ENCODE assay signal across 23 cellular contexts in the genomic region with DNA sequence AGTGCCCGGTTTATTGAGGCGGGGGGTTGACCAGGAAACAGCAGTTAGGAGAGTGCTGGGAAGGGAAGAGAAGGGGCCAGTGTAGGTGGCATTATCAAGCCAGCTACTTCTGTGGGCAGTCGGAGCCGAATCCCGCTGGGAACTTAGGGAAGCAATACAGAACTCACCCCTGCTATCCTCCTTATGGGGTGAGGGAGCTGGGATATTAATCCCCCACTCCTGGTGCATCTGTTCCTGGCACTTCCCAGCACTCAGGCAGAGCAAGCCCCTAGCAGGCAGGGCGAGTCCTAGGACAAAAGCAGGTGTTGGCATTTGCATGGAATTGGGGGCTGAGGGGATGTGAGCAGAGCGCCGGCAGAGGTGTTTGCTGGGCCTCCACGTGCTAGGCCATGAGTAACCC. TPM values are rescaled to one million over a fixed set of nuclear protein-coding genes. Genes with fewer than 3 reads are reported as not detected.
DNase-seq lines count a peak whose midpoint lies in the region; ATAC-seq and TF ChIP-seq lines count a peak whose summit lies in the region.
"Had no signal": no experiment of that assay in that cellular context is flagged by ENCODE, and none has a peak within 500 bp of the region (broad histone marks: within the 10 kb centered on the region; RNA-seq: fewer than 3 reads in every experiment).

No MANE protein-coding gene starts in this region.

- H2BK12ac ChIP-seq in mesenchymal stem cell (ENCODE audit: low read length in 2 of 2): no peak overlapping the region

- DNase-seq in cardiac muscle cell (ENCODE audit: low read depth in 1 of 2, low spot score in 1 of 2) (no peak), Right ventricle myocardium inferior (ENCODE audit: missing footprints) (no peak), mesenchymal stem cell (no peak), type B pancreatic cell (ENCODE audit: extremely low spot score, unreplicated experiment) (no peak), NCI-H1417 (lab: John Stamatoyannopoulos, UW) (no peak)
- DNase-seq: activated B cell treated with CpG ODN at 0.5 μM for 24 hours; activated CD8-positive, alpha-beta memory T cell treated with anti-CD3 and anti-CD28 coated beads, Interleukin-2, amount 50 U/mL, for 4 hours; dermis blood vessel endothelial cell; GF-D8; naive thymus-derived CD4-positive, alpha-beta T cell; NCI-H1048; NCI-H187 treated with DMSO at 0.1 percent for 48 hours; NCI-H774; spleen; stimulated activated CD4-positive, alpha-beta T cell treated with anti-CD3 and anti-CD28 coated beads, Interleukin-2, amount 100 ng/mL, for 48 hours; stimulated activated naive B cell treated with anti-CD40 and anti-IgM and Interleukin-4, amounts not matched to agents 10 μg/mL and 1 μg/mL and 100 μg/mL, for 72 hours; T1000 had no signal

- peaks cover 59% of the 10 kb centered on the region for H3K4me1 Mint-ChIP-seq in type B pancreatic cell (ENCODE audit: unreplicated experiment)

- no peaks in the 10 kb centered on the region for H3K9me3 ChIP-seq in cardiac muscle cell (ENCODE audit: low read depth)
- H3K9me3 ChIP-seq in OCI-LY1 (ENCODE audit: low read length): no peaks in the 10 kb centered on the region; the same call in 1 of the 2 replicates
- H3K9me3 ChIP-seq in mesenchymal stem cell (ENCODE audit: control insufficient read depth, low read length): peaks cover 11% of the 10 kb centered on the region

- no peaks in the 10 kb centered on the region for H3K79me2 ChIP-seq in OCI-LY1 (ENCODE audit: insufficient read depth, low read length)

- no peak overlapping the region for H3K18ac ChIP-seq in mesenchymal stem cell (ENCODE audit: low read depth in 1 of 2, low read length in 2 of 2)

- H3K14ac ChIP-seq in mesenchymal stem cell (ENCODE audit: low read length in 2 of 2): no peak overlapping the region

- no peak overlapping the region for H2BK120ac ChIP-seq in mesenchymal stem cell (ENCODE audit: low read depth, low read length)

- H3K9ac ChIP-seq in OCI-LY1 (ENCODE audit: low read length) (no peak overlapping the region; the same call in 1 of the 2 replicates), mesenchymal stem cell (ENCODE audit: low read length) (no peak overlapping the region)

- no peak overlapping the region for H2AFZ ChIP-seq in OCI-LY1 (ENCODE audit: low read length)
- no peak overlapping the region for H2AFZ ChIP-seq in mesenchymal stem cell (ENCODE audit: low read depth, low read length)

- 87% methylated on average over 3 of the region's 9 CpGs for WGBS in mesenchymal stem cell

- H2BK5ac ChIP-seq in mesenchymal stem cell (ENCODE audit: low read depth, low read length, poor library complexity, severe bottlenecking): no peak overlapping the region

- H3K4me2 ChIP-seq in OCI-LY1 (ENCODE audit: low read length) (no peak overlapping the region), mesenchymal stem cell (ENCODE audit: low read length, poor library complexity, severe bottlenecking) (no peak overlapping the region)

- H4K20me1 ChIP-seq in OCI-LY1 (ENCODE audit: insufficient read depth, low read length): no peaks in the 10 kb centered on the region

- peaks cover 5% of the 10 kb centered on the region for H3K9me3 Mint-ChIP-seq in type B pancreatic cell
- H3K9me3 Mint-ChIP-seq: activated naive CD4-positive, alpha-beta T cell treated with anti-CD3 and anti-CD28 coated beads, Interleukin-2, amount 50 U/mL, for 24 hours had no signal

- peaks cover 42% of the 10 kb centered on the region for H3K4me1 ChIP-seq in cardiac muscle cell (ENCODE audit: low read depth)
- peaks cover 61% of the 10 kb centered on the region for H3K4me1 ChIP-seq in OCI-LY1 (ENCODE audit: insufficient read depth, low read length, severe bottlenecking)
- peaks cover 42% of the 10 kb centered on the region for H3K4me1 ChIP-seq in mesenchymal stem cell (ENCODE audit: control insufficient read depth, insufficient read depth, low read depth, low read length)

- peak overlapping the region; percentile 50 for H3K27ac Mint-ChIP-seq in type B pancreatic cell
- H3K27ac Mint-ChIP-seq: activated B cell treated with CpG ODN at 0.5 μM for 24 hours; activated naive CD4-positive, alpha-beta T cell treated with anti-CD3 and anti-CD28 coated beads, Interleukin-2, amount 50 U/mL, for 24 hours; B cell; stimulated activated naive B cell treated with anti-CD40 and anti-IgM and Interleukin-4, amounts not matched to agents 10 μg/mL and 1 μg/mL and 100 μg/mL, for 72 hours had no signal

- no peak overlapping the region for H3K4me3 Mint-ChIP-seq in type B pancreatic cell
- H3K4me3 Mint-ChIP-seq: activated B cell treated with CpG ODN at 0.5 μM for 24 hours; activated naive CD4-positive, alpha-beta T cell treated with anti-CD3 and anti-CD28 coated beads, Interleukin-2, amount 50 U/mL, for 24 hours; B cell; stimulated activated naive B cell treated with anti-CD40 and anti-IgM and Interleukin-4, amounts not matched to agents 10 μg/mL and 1 μg/mL and 100 μg/mL, for 72 hours had no signal

- H3K36me3 Mint-ChIP-seq in type B pancreatic cell: peaks cover 24% of the 10 kb centered on the region

- ATAC-seq in Right ventricle myocardium inferior (no peak), HG02981 (IDR thresholded peaks at IDR 0.05; ENCODE audit: unreplicated experiment) (no peak), GM19395 (IDR thresholded peaks at IDR 0.05; ENCODE audit: unreplicated experiment) (no peak)
- ATAC-seq: naive thymus-derived CD4-positive, alpha-beta T cell; stimulated activated naive B cell treated with anti-CD40 and anti-IgM and Interleukin-4, amounts not matched to agents 10 μg/mL and 1 μg/mL and 100 μg/mL, for 72 hours had no signal

- H3K27me3 ChIP-seq in cardiac muscle cell: no peaks in the 10 kb centered on the region
- H3K27me3 ChIP-seq in OCI-LY1 (ENCODE audit: insufficient read depth, low read length): no peaks in the 10 kb centered on the region; the same call in 1 of the 2 replicates
- H3K27me3 ChIP-seq in mesenchymal stem cell (ENCODE audit: control insufficient read depth in 1 of 2, insufficient read depth in 1 of 2, low read length in 2 of 2): no peaks in the 10 kb centered on the region

- H3K36me3 ChIP-seq in cardiac muscle cell: peaks cover 12% of the 10 kb centered on the region
- H3K36me3 ChIP-seq in OCI-LY1 (ENCODE audit: insufficient read depth, low read length): peaks cover 27% of the 10 kb centered on the region
- H3K36me3 ChIP-seq in mesenchymal stem cell (ENCODE audit: control insufficient read depth in 1 of 2, insufficient read depth in 2 of 2, low read depth in 1 of 2, low read length in 2 of 2): peaks cover 3 to 36% of the 10 kb centered on the region in 2 experiments
- H3K36me3 ChIP-seq: spleen, thoracic aorta had no signal

- TF ChIP-seq CTCF in cardiac muscle cell (IDR thresholded peaks at IDR 0.05; ENCODE audit: low read depth, low read length) (no peak), OCI-LY1 (IDR thresholded peaks at IDR 0.05; ENCODE audit: low read length) (no peak), type B pancreatic cell (conservative IDR thresholded peaks at IDR 0.05) (no peak)

- H2BK15ac ChIP-seq in mesenchymal stem cell (ENCODE audit: low read depth, poor library complexity, severe bottlenecking): peak overlapping the region; percentile 46

- H2AK5ac ChIP-seq in mesenchymal stem cell (ENCODE audit: low read length, severe bottlenecking): no peak overlapping the region

- H3K4ac ChIP-seq in mesenchymal stem cell (ENCODE audit: low read depth in 1 of 2, low read length in 2 of 2): peak overlapping the region in 1 of 2 experiments; percentile 16

- H3K9me2 ChIP-seq in OCI-LY1 (ENCODE audit: low read depth, low read length): no peaks in the 10 kb centered on the region

- H3K23ac ChIP-seq in mesenchymal stem cell (ENCODE audit: low read length in 2 of 2): no peak overlapping the region

- peaks cover 23% of the 10 kb centered on the region for H3K79me1 ChIP-seq in mesenchymal stem cell (replicated peaks; ENCODE audit: low read length, poor library complexity, severe bottlenecking)

- no peak overlapping the region for H4K91ac ChIP-seq in mesenchymal stem cell (ENCODE audit: low read length)

- H3F3A ChIP-seq in OCI-LY1 (ENCODE audit: insufficient read depth, low read length): no peaks in the 10 kb centered on the region

- H3K27ac ChIP-seq in cardiac muscle cell: peak overlapping the region; percentile 73
- H3K27ac ChIP-seq in OCI-LY1 (ENCODE audit: low read depth, low read length, poor library complexity, severe bottlenecking): peak overlapping the region; percentile 82
- H3K27ac ChIP-seq in mesenchymal stem cell (ENCODE audit: low read length, poor library complexity, severe bottlenecking): no peak overlapping the region
- H3K27ac ChIP-seq: spleen had no signal

- H3K4me3 ChIP-seq in cardiac muscle cell (no peak overlapping the region), OCI-LY1 (ENCODE audit: low read depth, low read length, poor library complexity, severe bottlenecking) (no peak overlapping the region), mesenchymal stem cell (ENCODE audit: insufficient read depth in 1 of 2, low read depth in 1 of 2, low read length in 2 of 2) (no peak overlapping the region)
- H3K4me3 ChIP-seq: spleen, thoracic aorta had no signal

- intact Hi-C loops in Right ventricle myocardium inferior (cut with DNase I): no loop called here

- no peaks in the 10 kb centered on the region for H3K27me3 Mint-ChIP-seq in type B pancreatic cell
- H3K27me3 Mint-ChIP-seq: activated naive CD4-positive, alpha-beta T cell treated with anti-CD3 and anti-CD28 coated beads, Interleukin-2, amount 50 U/mL, for 24 hours had no signal

- H4K8ac ChIP-seq in mesenchymal stem cell (ENCODE audit: low read length): peak overlapping the region; percentile 27

RNA-seq across cellular contexts. Expression of a gene that starts 48.6 kb away (rescaled TPM):
- 232 and 274 TPM in 2 replicates for total RNA-seq in cardiac muscle cell
- 106 and 155 TPM in 2 replicates for polyA plus RNA-seq in cardiac muscle cell
- 16.2 TPM for total RNA-seq in Right ventricle myocardium inferior
- 5.5 TPM for polyA plus RNA-seq in mesenchymal stem cell (2013, experiment 1 of 2)
- 5.6 TPM for polyA plus RNA-seq in mesenchymal stem cell (2013, experiment 2 of 2)
- total RNA-seq in type B pancreatic cell (ENCODE audit: low replicate concordance): 27.0 and 31.7 TPM in 2 replicates
- polyA plus RNA-seq: naive thymus-derived CD4-positive, alpha-beta T cell had no signal
